9 cellular contexts compared by ENCODE assay signal in the genomic region with DNA sequence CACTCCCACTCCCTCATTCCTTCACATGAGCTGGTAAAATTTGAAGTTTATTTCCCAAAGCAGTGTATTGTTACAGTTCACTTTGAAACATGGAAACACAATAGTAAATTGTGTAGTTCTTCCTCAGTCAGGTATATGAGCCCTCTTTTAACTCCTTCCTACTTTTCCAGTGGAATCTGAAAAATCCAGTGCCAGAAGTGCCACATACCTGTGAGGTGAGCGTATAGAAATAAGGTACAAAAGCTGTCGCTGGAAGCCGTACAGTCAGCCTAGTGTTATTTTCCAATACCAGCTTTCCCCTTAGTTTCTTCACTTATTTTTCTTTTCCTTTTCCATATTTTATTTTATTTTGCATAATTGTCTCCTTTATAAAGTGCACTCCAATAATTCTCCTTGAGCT.
"Had no signal": no experiment of that assay in that cellular context is flagged by ENCODE, and none has a peak within 500 bp of the region (broad histone marks: within the 10 kb centered on the region; RNA-seq: fewer than 3 reads in every experiment).

No MANE protein-coding gene starts in this region.

- H3K9ac ChIP-seq: GM23248 had no signal

- H3K4me1 ChIP-seq: HAP-1 had no signal

- H3K27ac ChIP-seq: GM23248, HL-60 had no signal

- FAIRE-seq: HepG2 had no signal

- H3K9me3 ChIP-seq: HAP-1 had no signal

- H3K36me3 ChIP-seq: HAP-1 had no signal

- H2AFZ ChIP-seq: GM23248 had no signal

- H3K4me3 Mint-ChIP-seq: HFFc6, IgD-negative memory B cell had no signal

- H3K27ac Mint-ChIP-seq: HFFc6, IgD-negative memory B cell had no signal

- H3K4me3 ChIP-seq: GM23248, HAP-1 had no signal

- H3K27me3 Mint-ChIP-seq: IgD-negative memory B cell had no signal

- ATAC-seq: HCT116, HepG2 had no signal

- DNase-seq: GM23248, GOT3, H7, HFFc6 had no signal
